In the genomic region with DNA sequence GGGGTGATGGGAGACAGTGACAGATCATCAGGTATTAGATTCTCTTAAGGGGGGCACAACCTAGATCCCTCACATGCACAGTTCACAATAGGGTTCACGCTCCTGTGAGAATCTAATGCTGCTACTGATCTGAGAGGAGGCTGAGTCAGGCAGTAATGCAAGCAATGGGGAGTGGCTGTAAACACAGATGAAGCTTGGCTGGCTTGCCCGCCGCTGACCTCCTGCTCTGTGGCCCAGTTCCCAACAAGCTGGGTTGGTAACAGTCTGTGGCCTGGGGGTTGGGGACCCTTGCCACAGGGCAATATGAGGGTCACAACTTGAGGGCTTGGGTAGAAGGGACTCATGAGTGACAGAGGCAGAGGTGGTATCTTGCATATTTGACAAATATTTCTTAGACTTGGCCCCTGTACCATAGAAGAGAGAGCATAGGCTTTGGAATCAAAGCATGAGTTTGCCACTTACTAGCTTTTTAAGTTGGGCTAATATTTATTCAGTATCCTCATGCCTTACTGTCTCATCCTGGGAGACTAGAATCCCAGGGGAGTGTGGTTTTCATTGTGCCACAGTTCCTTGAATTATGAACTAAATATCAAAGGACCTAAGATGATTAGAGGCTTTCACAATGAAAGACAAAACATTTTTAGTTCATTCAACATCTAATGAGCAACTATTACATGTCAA, we compare ENCODE assay signal across 17 cellular contexts.
"Had no signal": no experiment of that assay in that cellular context is flagged by ENCODE, and none has a peak within 500 bp of the region (broad histone marks: within the 10 kb centered on the region; RNA-seq: fewer than 3 reads in every experiment).

No MANE protein-coding gene starts in this region.

- H3K9me3 Mint-ChIP-seq: activated naive CD4-positive, alpha-beta T cell treated with anti-CD3 and anti-CD28 coated beads, Interleukin-2, amount 50 U/mL, for 72 hours; memory B cell; natural killer cell treated with Interleukin-12 subunit alpha and Interleukin-12 subunit beta and Interleukin-15 and Interleukin-18, amount 100 ng/mL, for 72 hours had no signal

- H3K36me3 ChIP-seq: esophagus muscularis mucosa, left ventricle myocardium inferior, transverse colon, WERI-Rb-1 had no signal

- H3K27ac Mint-ChIP-seq: activated naive CD4-positive, alpha-beta T cell treated with anti-CD3 and anti-CD28 coated beads, Interleukin-2, amount 50 U/mL, for 72 hours; memory B cell; natural killer cell treated with Interleukin-12 subunit alpha and Interleukin-12 subunit beta and Interleukin-15 and Interleukin-18, amount 100 ng/mL, for 72 hours; T-helper 17 cell had no signal

- DNase-seq: activated CD4-positive, alpha-beta T cell treated with anti-CD3 and anti-CD28 coated beads, Interleukin-2, amount 50 U/mL, for 48 hours; activated T-cell treated with anti-CD3 and anti-CD28 coated beads, Interleukin-2, amount 50 U/mL, for 1 hour; caudate nucleus; hippocampal formation; kidney; left ventricle myocardium inferior; stimulated activated CD4-positive, alpha-beta T cell treated with anti-CD3 and anti-CD28 coated beads, Interleukin-4, amount 100 ng/mL, for 1 hour; stimulated activated naive CD4-positive, alpha-beta T cell; substantia nigra; T-helper 17 cell; transverse colon; WERI-Rb-1 had no signal

- H3K9me3 ChIP-seq: esophagus muscularis mucosa, left ventricle myocardium inferior, transverse colon had no signal

- ATAC-seq: activated naive CD4-positive, alpha-beta T cell treated with anti-CD3 and anti-CD28 coated beads, Interleukin-2, amount 50 U/mL, for 72 hours; natural killer cell treated with Interleukin-12 subunit alpha and Interleukin-12 subunit beta and Interleukin-15 and Interleukin-18, amount 100 ng/mL, for 72 hours; T-helper 17 cell had no signal

- H3K36me3 Mint-ChIP-seq: activated naive CD4-positive, alpha-beta T cell treated with anti-CD3 and anti-CD28 coated beads, Interleukin-2, amount 50 U/mL, for 72 hours; memory B cell; natural killer cell treated with Interleukin-12 subunit alpha and Interleukin-12 subunit beta and Interleukin-15 and Interleukin-18, amount 100 ng/mL, for 72 hours had no signal

- H3K4me1 Mint-ChIP-seq: memory B cell, T-helper 17 cell had no signal

- H3K4me3 ChIP-seq: esophagus muscularis mucosa, left ventricle myocardium inferior, transverse colon had no signal

- FAIRE-seq: colon, kidney had no signal

- H3K27ac ChIP-seq: esophagus muscularis mucosa, left ventricle myocardium inferior, transverse colon, WERI-Rb-1 had no signal

- H3K4me1 ChIP-seq: esophagus muscularis mucosa, left ventricle myocardium inferior, transverse colon had no signal

- H3K4me3 Mint-ChIP-seq: memory B cell; natural killer cell treated with Interleukin-12 subunit alpha and Interleukin-12 subunit beta and Interleukin-15 and Interleukin-18, amount 100 ng/mL, for 72 hours; T-helper 17 cell had no signal
